In genomic region chr6:37558158-37558557, GRCh38 we compare ENCODE assay signal across 29 cellular contexts. TPM values are rescaled to one million over a fixed set of nuclear protein-coding genes. Genes with fewer than 3 reads are reported as not detected.
DNase-seq lines count a peak whose midpoint lies in the region; FAIRE-seq and TF ChIP-seq lines count a peak whose summit lies in the region.
"Had no signal": no experiment of that assay in that cellular context is flagged by ENCODE, and none has a peak within 500 bp of the region (broad histone marks: within the 10 kb centered on the region; RNA-seq: fewer than 3 reads in every experiment).

No MANE protein-coding gene starts in this region.

- no peaks in the 10 kb centered on the region for H3K9me3 ChIP-seq in tibial artery
- H3K9me3 ChIP-seq: left lung, prostate gland, SJSA1, transverse colon had no signal

- H3K36me3 Mint-ChIP-seq in activated naive CD8-positive, alpha-beta T cell = no peaks in the 10 kb centered on the region
- no peaks in the 10 kb centered on the region for H3K36me3 Mint-ChIP-seq in activated naive CD8-positive, alpha-beta T cell treated with anti-CD3 and anti-CD28 coated beads for 36 hours
- H3K36me3 Mint-ChIP-seq: CD8-positive, alpha-beta memory T cell had no signal

- H3K9me3 Mint-ChIP-seq in activated naive CD8-positive, alpha-beta T cell (ENCODE audit: low read depth) = no peaks in the 10 kb centered on the region
- peaks cover 4% of the 10 kb centered on the region for H3K9me3 Mint-ChIP-seq in activated naive CD8-positive, alpha-beta T cell treated with anti-CD3 and anti-CD28 coated beads for 36 hours
- H3K9me3 Mint-ChIP-seq: effector memory CD8-positive, alpha-beta T cell had no signal

- peaks cover 0 to 6% (median 2%) of the 10 kb centered on the region in 4 donors for H3K4me1 ChIP-seq in tibial artery
- H3K4me1 ChIP-seq: left lung, prostate gland, transverse colon had no signal

- peak overlapping the region; percentile 2 for H3K27ac Mint-ChIP-seq in activated naive CD8-positive, alpha-beta T cell
- no peak overlapping the region for H3K27ac Mint-ChIP-seq in activated naive CD8-positive, alpha-beta T cell treated with anti-CD3 and anti-CD28 coated beads for 36 hours
- H3K27ac Mint-ChIP-seq: activated CD4-positive, alpha-beta T cell treated with anti-CD3 and anti-CD28 coated beads, Interleukin-2, amount 10 ng/mL, durations not matched to agents 24 days and 14 days had no signal

- no peak for FAIRE-seq in HTR-8/SVneo (lab: Jason Lieb, UNC)
- FAIRE-seq: RCC 7860 had no signal

- CTCF ChIA-PET in RWPE1 (lab: Yijun Ruan, JAX) = interaction anchor here (0.6 to 1.2 kb wide), 3 partner anchors 26 to 618 kb away, joined by 4 to 6 read pairs (median 5); no protein-coding TSS in a partner anchor
- CTCF ChIA-PET in HEK293T (lab: Yijun Ruan, JAX) = no interaction called here

- POLR2A ChIA-PET in RWPE1 (lab: Yijun Ruan, JAX; ENCODE audit: low non-redundant PET) (no interaction called here), HEK293T (lab: Yijun Ruan, JAX) (no interaction called here)

- no peak for TF ChIP-seq CTCF in RWPE1 (conservative IDR thresholded peaks at IDR 0.05; ENCODE audit: low read depth)
- TF ChIP-seq CTCF in tibial artery (IDR thresholded peaks at IDR 0.05) = no peak

- H3K4me3 ChIP-seq in tibial artery = no peak overlapping the region
- H3K4me3 ChIP-seq: left lung, prostate gland, SJSA1, transverse colon had no signal

- H3K27me3 ChIP-seq in tibial artery = peaks cover 0 to 22% of the 10 kb centered on the region in 2 donors
- H3K27me3 ChIP-seq: SJSA1 had no signal

- no peak overlapping the region for H3K4me3 Mint-ChIP-seq in activated naive CD8-positive, alpha-beta T cell
- H3K4me3 Mint-ChIP-seq in activated naive CD8-positive, alpha-beta T cell treated with anti-CD3 and anti-CD28 coated beads for 36 hours = no peak overlapping the region
- H3K4me3 Mint-ChIP-seq: activated CD4-positive, alpha-beta T cell treated with anti-CD3 and anti-CD28 coated beads, Interleukin-2, amount 10 ng/mL, durations not matched to agents 24 days and 14 days had no signal

- intact Hi-C loops in tibial artery (cut with DNase I; ENCODE audit: low total_unique reads) = no loop called here

- H3K4me1 Mint-ChIP-seq in activated naive CD8-positive, alpha-beta T cell (ENCODE audit: low read depth) = peaks cover 48% of the 10 kb centered on the region
- peaks cover 59% of the 10 kb centered on the region for H3K4me1 Mint-ChIP-seq in activated naive CD8-positive, alpha-beta T cell treated with anti-CD3 and anti-CD28 coated beads for 36 hours

- H3K27me3 Mint-ChIP-seq in activated naive CD8-positive, alpha-beta T cell = no peaks in the 10 kb centered on the region
- H3K27me3 Mint-ChIP-seq in activated naive CD8-positive, alpha-beta T cell treated with anti-CD3 and anti-CD28 coated beads for 36 hours = peaks cover 3% of the 10 kb centered on the region
- H3K27me3 Mint-ChIP-seq: effector memory CD8-positive, alpha-beta T cell had no signal

- H3K36me3 ChIP-seq in tibial artery = no peaks in the 10 kb centered on the region
- H3K36me3 ChIP-seq: left lung, prostate gland, SJSA1, transverse colon, WERI-Rb-1 had no signal

- DNase-seq in activated naive CD8-positive, alpha-beta T cell treated with anti-CD3 and anti-CD28 coated beads for 36 hours = no peak
- DNase-seq in RWPE1 (ENCODE audit: low spot score) = peak; percentile 35
- peak; percentile 49 for DNase-seq in islet precursor cell
- no peak for DNase-seq in HEK293T (ENCODE audit: extremely low spot score)
- DNase-seq in AG20443 (ENCODE audit: low spot score) = no peak
- no peak for DNase-seq in tibial artery
- DNase-seq in HTR-8/SVneo (ENCODE audit: insufficient read length, low spot score) = no peak
- DNase-seq: activated CD4-positive, alpha-beta T cell treated with anti-CD3 and anti-CD28 coated beads, Interleukin-2, amount 10 ng/mL, durations not matched to agents 24 days and 14 days; activated gamma-delta T cell; activated T-cell treated with anti-CD3 and anti-CD28 coated beads, Interleukin-2, amount 50 U/mL, for 1 hour; CD8-positive, alpha-beta memory T cell; central memory CD4-positive, alpha-beta T cell; DMS 273 treated with DMSO at 0.1 percent for 48 hours; effector memory CD8-positive, alpha-beta T cell; EL; HCEC 1CT; IMR-90; left lung; NCI-H146; NCI-H748 treated with DMSO at 0.1 percent for 48 hours; nucleus accumbens; stimulated activated CD8-positive, alpha-beta memory T cell treated with anti-CD3 and anti-CD28 coated beads, Interleukin-4, amount 100 ng/mL, for 48 hours; transverse colon had no signal

- H3K27ac ChIP-seq in RWPE1 (no peak overlapping the region), tibial artery (no peak overlapping the region)
- H3K27ac ChIP-seq: 22Rv1, left lung, prostate gland, transverse colon, WERI-Rb-1 had no signal

TF ChIP-seq in HEK293T, 16 proteins besides CTCF, POLR2A, EP300 and RAD21:
- TF ChIP-seq SP1 (IDR thresholded peaks at IDR 0.05) (no peak), ZNF384 (IDR thresholded peaks at IDR 0.05) (no peak), FOXM1 (IDR thresholded peaks at IDR 0.05; ENCODE audit: borderline replicate concordance) (no peak), CTBP1 (IDR thresholded peaks at IDR 0.05; ENCODE audit: borderline replicate concordance) (no peak), FOXK2 (IDR thresholded peaks at IDR 0.05) (no peak), ELF4 (IDR thresholded peaks at IDR 0.05) (no peak), HDGF (IDR thresholded peaks at IDR 0.05; ENCODE audit: borderline replicate concordance) (no peak), LEF1 (IDR thresholded peaks at IDR 0.05; ENCODE audit: borderline replicate concordance) (no peak), NFRKB (IDR thresholded peaks at IDR 0.05) (no peak), BHLHE40 (IDR thresholded peaks at IDR 0.05; ENCODE audit: borderline replicate concordance) (no peak), ARNT (IDR thresholded peaks at IDR 0.05) (no peak), SUZ12 (IDR thresholded peaks at IDR 0.05) (no peak), FOXA1 (IDR thresholded peaks at IDR 0.05) (no peak), TARDBP (IDR thresholded peaks at IDR 0.05) (no peak), PKNOX1 (IDR thresholded peaks at IDR 0.05) (no peak), L3MBTL2 (conservative IDR thresholded peaks at IDR 0.05) (no peak)

RNA-seq across cellular contexts. Expression of gene CCDC167, which starts 58.5 kb away (rescaled TPM):
- 10 to 100 TPM; 50.0 to 51.0 TPM for total RNA-seq in activated naive CD8-positive, alpha-beta T cell treated with anti-CD3 and anti-CD28 coated beads for 36 hours

Comparison
In these comparisons a context has a peak if more than half of its experiments do, and no peak if none do; other contexts are left out.
1. DNase-seq: peak in RWPE1 (single experiment) and islet precursor cell (single experiment); none in activated naive CD8-positive, alpha-beta T cell treated with anti-CD3 and anti-CD28 coated beads for 36 hours (single experiment), HEK293T (single experiment), AG20443 (single experiment), tibial artery (0 of 2) and HTR-8/SVneo (single experiment).